Comparison of ENCODE assay signal across 20 cellular contexts in the genomic region with DNA sequence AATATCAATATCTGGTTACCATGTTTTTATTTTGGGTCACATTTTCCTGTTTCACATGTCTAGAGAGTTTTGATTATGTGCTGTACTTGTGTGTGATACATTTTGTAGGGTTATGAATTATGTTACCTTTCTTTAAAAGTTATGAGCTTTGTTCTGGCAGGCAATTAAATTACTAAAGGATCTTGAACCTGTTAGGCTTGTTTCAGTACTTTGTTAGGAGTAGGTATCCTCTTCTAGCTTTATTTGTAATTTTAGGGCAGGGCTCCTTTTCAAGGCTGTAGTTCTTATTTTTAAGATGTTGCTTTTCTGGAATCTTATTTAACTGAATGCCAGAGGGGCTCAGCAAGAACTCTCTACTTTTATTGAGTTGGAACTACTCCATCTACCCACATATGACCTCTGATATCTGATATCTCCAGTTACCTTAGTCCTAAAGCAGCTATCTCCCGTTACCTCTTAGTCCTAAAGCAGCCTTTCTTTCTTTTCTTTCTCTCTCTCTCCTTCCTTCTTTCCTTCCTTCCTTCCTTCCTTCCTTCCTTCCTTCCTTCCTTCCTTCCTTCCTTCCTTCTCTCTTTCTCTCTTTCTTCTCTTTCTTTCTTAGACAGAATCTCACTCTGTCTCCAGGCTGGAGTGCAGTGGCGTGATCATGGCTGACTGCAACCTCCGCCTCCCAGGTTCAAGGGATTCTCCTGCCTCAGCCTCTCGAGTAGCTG. TPM values are rescaled to one million over a fixed set of nuclear protein-coding genes. Genes with fewer than 3 reads are reported as not detected.
DNase-seq lines count a peak whose midpoint lies in the region; ATAC-seq and TF ChIP-seq lines count a peak whose summit lies in the region.
"Had no signal": no experiment of that assay in that cellular context is flagged by ENCODE, and none has a peak within 500 bp of the region (broad histone marks: within the 10 kb centered on the region; RNA-seq: fewer than 3 reads in every experiment).

No MANE protein-coding gene starts in this region.

- WGBS in esophagus, 2 donors = 78 to 83% methylated on average over 4 of the region's 4 CpGs
- WGBS in prostate gland = 88% methylated on average over 4 of the region's 4 CpGs

- no peaks in the 10 kb centered on the region for H3K4me1 Mint-ChIP-seq in natural killer cell treated with Interleukin-12 subunit alpha and Interleukin-12 subunit beta and Interleukin-15 and Interleukin-18, amount 100 ng/mL, for 72 hours (ENCODE audit: low read depth in 2 of 2)

- H3K27ac ChIP-seq in C4-2B = peak overlapping the region; percentile 63
- peak overlapping the region; percentile 61 to 71 for H3K27ac ChIP-seq in esophagus (ENCODE audit: low read depth in 2 of 2, low read length in 1 of 2)
- peak overlapping the region; percentile 6 to 40 for H3K27ac ChIP-seq in prostate gland
- H3K27ac ChIP-seq: A549 had no signal

- peaks cover 11% of the 10 kb centered on the region for H3K36me3 Mint-ChIP-seq in natural killer cell treated with Interleukin-12 subunit alpha and Interleukin-12 subunit beta and Interleukin-15 and Interleukin-18, amount 100 ng/mL, for 72 hours

- no peaks in the 10 kb centered on the region for H3K36me3 ChIP-seq in esophagus (ENCODE audit: control insufficient read depth in 2 of 2, insufficient read depth in 2 of 2, low read length in 1 of 2)
- H3K36me3 ChIP-seq in prostate gland = no peaks in the 10 kb centered on the region

- H3K27ac Mint-ChIP-seq in natural killer cell treated with Interleukin-12 subunit alpha and Interleukin-12 subunit beta and Interleukin-15 and Interleukin-18, amount 100 ng/mL, for 72 hours = no peak overlapping the region
- H3K27ac Mint-ChIP-seq: CD4-positive, alpha-beta memory T cell had no signal

- peaks cover 5% of the 10 kb centered on the region for H3K9me3 Mint-ChIP-seq in natural killer cell treated with Interleukin-12 subunit alpha and Interleukin-12 subunit beta and Interleukin-15 and Interleukin-18, amount 100 ng/mL, for 72 hours

- DNase-seq in LNCaP clone FGC (ENCODE audit: low read depth) (peak; percentile 65), prostate gland (ENCODE audit: low spot score) (no peak), NOMO-1 (lab: John Stamatoyannopoulos, UW; ENCODE audit: unreplicated experiment in 2 of 2) (no peak), HEK293T (ENCODE audit: extremely low spot score) (no peak)
- no peak for DNase-seq in natural killer cell treated with Interleukin-12 subunit alpha and Interleukin-12 subunit beta and Interleukin-15 and Interleukin-18, amount 100 ng/mL, for 72 hours (ENCODE audit: low spot score)
- DNase-seq: CD4-positive, alpha-beta memory T cell; GOT3; HCEC 1CT; KG1; NCI-H1105; NCI-H146; NCI-H2029; NCI-H2171; NCI-H526; OCI-M1; SHP77; SK-N-SH had no signal

- no peak for ATAC-seq in natural killer cell treated with Interleukin-12 subunit alpha and Interleukin-12 subunit beta and Interleukin-15 and Interleukin-18, amount 100 ng/mL, for 72 hours
- ATAC-seq: A549 had no signal

- H3K27me3 Mint-ChIP-seq in natural killer cell treated with Interleukin-12 subunit alpha and Interleukin-12 subunit beta and Interleukin-15 and Interleukin-18, amount 100 ng/mL, for 72 hours = no peaks in the 10 kb centered on the region
- H3K27me3 Mint-ChIP-seq: CD4-positive, alpha-beta memory T cell had no signal

- TF ChIP-seq POLR2A in prostate gland (IDR thresholded peaks at IDR 0.05) = no peak

- no peak for TF ChIP-seq CTCF in C4-2B (conservative IDR thresholded peaks at IDR 0.05)
- TF ChIP-seq CTCF in LNCaP clone FGC (IDR thresholded peaks at IDR 0.05; ENCODE audit: control insufficient read depth, extremely low read depth, insufficient read depth) = no peak
- TF ChIP-seq CTCF in prostate gland (IDR thresholded peaks at IDR 0.05) = no peak

- 0 out of 2 replicates have a peak overlapping the region, but pooled peaks have one; percentile 11 for H3K4me3 ChIP-seq in LNCaP clone FGC (ENCODE audit: low read depth, low read length)
- H3K4me3 ChIP-seq in esophagus (ENCODE audit: low read depth in 1 of 2, low read length in 2 of 2) = no peak overlapping the region
- no peak overlapping the region for H3K4me3 ChIP-seq in prostate gland
- H3K4me3 ChIP-seq: A549 had no signal

- H3K27me3 ChIP-seq in esophagus (ENCODE audit: control insufficient read depth in 1 of 2, insufficient read depth in 2 of 2, low read length in 2 of 2) = no peaks in the 10 kb centered on the region
- H3K27me3 ChIP-seq in prostate gland (replicated peaks; ENCODE audit: insufficient read depth) = no peaks in the 10 kb centered on the region

- H3K9me3 ChIP-seq in esophagus (ENCODE audit: control insufficient read depth in 2 of 2, insufficient read depth in 1 of 2, low read depth in 1 of 2, low read length in 1 of 2) = no peaks in the 10 kb centered on the region
- no peaks in the 10 kb centered on the region for H3K9me3 ChIP-seq in prostate gland
- H3K9me3 ChIP-seq: A549, SK-N-SH had no signal

- intact Hi-C loops in prostate gland (cut with DNase I) = no loop called here

- H3K4me1 ChIP-seq in esophagus (ENCODE audit: control insufficient read depth in 2 of 2, insufficient read depth in 2 of 2, low read length in 1 of 2) = no peaks in the 10 kb centered on the region
- peaks cover 9% of the 10 kb centered on the region for H3K4me1 ChIP-seq in prostate gland (replicated peaks)

- POLR2A ChIA-PET in HEK293T (lab: Yijun Ruan, JAX) = no interaction called here

- CTCF ChIA-PET in HEK293T (lab: Yijun Ruan, JAX) = no interaction called here

- H3K4me3 Mint-ChIP-seq in natural killer cell treated with Interleukin-12 subunit alpha and Interleukin-12 subunit beta and Interleukin-15 and Interleukin-18, amount 100 ng/mL, for 72 hours = no peak overlapping the region
- H3K4me3 Mint-ChIP-seq: CD4-positive, alpha-beta memory T cell had no signal

TF ChIP-seq in HEK293T, 16 proteins besides CTCF, POLR2A, EP300 and RAD21:
- TF ChIP-seq SUZ12 (IDR thresholded peaks at IDR 0.05) (no peak), BHLHE40 (IDR thresholded peaks at IDR 0.05; ENCODE audit: borderline replicate concordance) (no peak)
TF ChIP-seq in HEK293T: peak in this region for 0.

RNA-seq across cellular contexts. Expression of a gene that starts 23.8 kb away (rescaled TPM):
- polyA plus RNA-seq in esophagus = 10 to 100 TPM; 29.6 to 60.0 TPM
- total RNA-seq in prostate gland = 10 to 100 TPM; 78.3 to 95.5 TPM
- 1 to 10 TPM; 5.6 to 6.1 TPM for total RNA-seq in natural killer cell treated with Interleukin-12 subunit alpha and Interleukin-12 subunit beta and Interleukin-15 and Interleukin-18, amount 100 ng/mL, for 72 hours

Comparison
In these comparisons a context has a peak if more than half of its experiments do, and no peak if none do; other contexts are left out.
1. RNA of a gene that starts 23.8 kb away (total RNA-seq): 78.3 to 95.5 TPM in prostate gland; 5.6 to 6.1 TPM in natural killer cell treated with Interleukin-12 subunit alpha and Interleukin-12 subunit beta and Interleukin-15 and Interleukin-18, amount 100 ng/mL, for 72 hours; every median in the first group is over 10 times any median in the second.
2. Peak in every context shown above with its lines, with median percentiles within 50 percentile points of each other: H3K27ac ChIP-seq.